1 cellular context compared by ENCODE assay signal in the genomic region with DNA sequence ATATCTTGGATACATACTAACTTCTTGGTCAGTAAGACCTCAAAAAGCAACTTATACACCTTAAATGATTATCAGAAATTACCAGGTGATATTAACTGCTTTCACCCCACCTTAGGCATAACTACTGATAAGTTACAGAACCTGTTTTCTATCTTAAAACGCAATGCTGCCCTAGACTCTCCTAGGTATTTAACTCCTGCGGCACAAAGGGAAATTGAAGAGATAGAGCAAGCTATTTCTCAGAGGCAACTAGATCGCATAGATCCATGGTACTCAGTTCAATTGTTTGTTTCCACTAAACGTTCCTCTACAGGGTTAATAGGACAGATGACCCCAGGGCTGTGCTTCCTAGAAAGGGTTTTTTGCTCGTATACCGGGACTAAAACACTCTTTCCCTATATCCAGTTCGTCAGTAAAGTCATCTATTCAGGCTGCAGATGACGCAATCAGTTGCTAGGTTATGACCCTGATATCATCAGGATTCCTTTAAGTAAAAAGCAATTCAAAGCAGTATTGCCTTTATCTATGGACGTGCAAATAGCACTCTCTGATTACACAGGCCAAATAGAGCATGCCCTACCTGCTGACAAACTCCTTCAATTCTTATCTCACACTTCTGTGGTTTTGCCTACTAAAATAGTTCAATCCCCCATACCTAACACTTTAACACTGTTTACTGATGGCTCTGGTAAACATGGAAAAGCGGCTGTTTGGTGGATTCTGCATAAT.
TF ChIP-seq lines count a peak whose summit lies in the region.

No MANE protein-coding gene starts in this region.

TF ChIP-seq in K562, 482 proteins besides CTCF, POLR2A, EP300 and RAD21 (continued from another document):
- TF ChIP-seq NR2C2 (CRISPR knock-in tag; IDR thresholded peaks at IDR 0.05) (no peak), NR2C2 (tag; IDR thresholded peaks at IDR 0.05) (0 out of 2 replicates have a peak, but pooled peaks have one; percentile 20), TCF7L2 (IDR thresholded peaks at IDR 0.05; ENCODE audit: low read depth, low read length) (no peak), ZEB2 (IDR thresholded peaks at IDR 0.05) (peak; percentile 52)
